In genomic region chr13:73274147-73274546, GRCh38 we compare ENCODE assay signal across 23 cellular contexts.
A peak's percentile ranks its signal among the peaks of the same experiment; 100 is the strongest.
DNase-seq lines count a peak whose midpoint lies in the region; ATAC-seq, FAIRE-seq and TF ChIP-seq lines count a peak whose summit lies in the region.
"Had no signal": no experiment of that assay in that cellular context is flagged by ENCODE, and none has a peak within 500 bp of the region (broad histone marks: within the 10 kb centered on the region; RNA-seq: fewer than 3 reads in every experiment).

No MANE protein-coding gene starts in this region.

- H3K36me3 Mint-ChIP-seq in activated naive CD8-positive, alpha-beta T cell treated with anti-CD3 and anti-CD28 coated beads, Interleukin-2, amount 10 ng/mL, durations not matched to agents 7 days and 5 days = peaks cover 39% of the 10 kb centered on the region
- peaks cover 7% of the 10 kb centered on the region for H3K36me3 Mint-ChIP-seq in activated naive CD8-positive, alpha-beta T cell treated with anti-CD3 and anti-CD28 coated beads for 36 hours

- ATAC-seq in activated naive CD8-positive, alpha-beta T cell treated with anti-CD3 and anti-CD28 coated beads, Interleukin-2, amount 10 ng/mL, durations not matched to agents 7 days and 5 days (ENCODE audit: low read depth) = no peak
- ATAC-seq in pancreas = no peak
- ATAC-seq in GM18498 (IDR thresholded peaks at IDR 0.05; ENCODE audit: unreplicated experiment) = no peak
- ATAC-seq: GM23338, Panc1, sciatic nerve had no signal

- H3K4me3 Mint-ChIP-seq in activated naive CD8-positive, alpha-beta T cell treated with anti-CD3 and anti-CD28 coated beads, Interleukin-2, amount 10 ng/mL, durations not matched to agents 7 days and 5 days = peak overlapping the region; percentile 50
- H3K4me3 Mint-ChIP-seq in activated naive CD8-positive, alpha-beta T cell treated with anti-CD3 and anti-CD28 coated beads for 36 hours = no peak overlapping the region
- H3K4me3 Mint-ChIP-seq: activated naive CD4-positive, alpha-beta T cell treated with anti-CD3 and anti-CD28 coated beads, Interleukin-2, amount 50 U/mL, for 24 hours; GM23338 had no signal

- peaks cover 24% of the 10 kb centered on the region for H3K9me3 Mint-ChIP-seq in activated naive CD8-positive, alpha-beta T cell treated with anti-CD3 and anti-CD28 coated beads, Interleukin-2, amount 10 ng/mL, durations not matched to agents 7 days and 5 days
- peaks cover 14% of the 10 kb centered on the region for H3K9me3 Mint-ChIP-seq in activated naive CD8-positive, alpha-beta T cell treated with anti-CD3 and anti-CD28 coated beads for 36 hours

- H3K4me2 ChIP-seq in skeletal muscle satellite cell (ENCODE audit: low read length) = peak overlapping the region; percentile 53
- H3K4me2 ChIP-seq: GM23338, hepatocyte had no signal

- H3K4me1 ChIP-seq in skeletal muscle satellite cell (ENCODE audit: control insufficient read depth, insufficient read depth, low read length) = peaks cover 32% of the 10 kb centered on the region
- H3K4me1 ChIP-seq in pancreas = no peaks in the 10 kb centered on the region
- H3K4me1 ChIP-seq: vagina had no signal

- H3K36me3 ChIP-seq in skeletal muscle satellite cell (ENCODE audit: insufficient read depth, low read length) (no peaks in the 10 kb centered on the region), pancreas (no peaks in the 10 kb centered on the region)
- H3K36me3 ChIP-seq: neutrophil, vagina had no signal

- H3K4me3 ChIP-seq in skeletal muscle satellite cell (ENCODE audit: low read length) (no peak overlapping the region), pancreas (no peak overlapping the region)
- H3K4me3 ChIP-seq: GM23338, hepatocyte, vagina had no signal

- H3K9me3 ChIP-seq in skeletal muscle satellite cell (replicated peaks; ENCODE audit: low read length) (no peaks in the 10 kb centered on the region), pancreas (no peaks in the 10 kb centered on the region)
- H3K9me3 ChIP-seq: vagina had no signal

- H3K27me3 ChIP-seq in skeletal muscle satellite cell (ENCODE audit: control insufficient read depth, insufficient read depth, low read length) (no peaks in the 10 kb centered on the region), pancreas (no peaks in the 10 kb centered on the region)
- H3K27me3 ChIP-seq: hepatocyte, neutrophil, vagina had no signal

- 53 to 83% methylated on average over 2 of the region's 2 CpGs for WGBS in pancreas, 2 donors

- peak overlapping the region; percentile 73 for H3K9ac ChIP-seq in skeletal muscle satellite cell (ENCODE audit: low read depth, low read length)

- H3K27me3 Mint-ChIP-seq in activated naive CD8-positive, alpha-beta T cell treated with anti-CD3 and anti-CD28 coated beads, Interleukin-2, amount 10 ng/mL, durations not matched to agents 7 days and 5 days = no peaks in the 10 kb centered on the region
- no peaks in the 10 kb centered on the region for H3K27me3 Mint-ChIP-seq in activated naive CD8-positive, alpha-beta T cell treated with anti-CD3 and anti-CD28 coated beads for 36 hours
- H3K27me3 Mint-ChIP-seq: activated CD4-positive, alpha-beta T cell treated with anti-CD3 and anti-CD28 coated beads, Interleukin-2, amount 10 ng/mL, durations not matched to agents 7 days and 5 days; activated naive CD4-positive, alpha-beta T cell treated with anti-CD3 and anti-CD28 coated beads, Interleukin-2, amount 50 U/mL, for 24 hours had no signal

- peak overlapping the region; percentile 84 for H3K27ac Mint-ChIP-seq in activated naive CD8-positive, alpha-beta T cell treated with anti-CD3 and anti-CD28 coated beads, Interleukin-2, amount 10 ng/mL, durations not matched to agents 7 days and 5 days
- H3K27ac Mint-ChIP-seq in activated naive CD8-positive, alpha-beta T cell treated with anti-CD3 and anti-CD28 coated beads for 36 hours = no peak overlapping the region
- H3K27ac Mint-ChIP-seq: activated naive CD4-positive, alpha-beta T cell treated with anti-CD3 and anti-CD28 coated beads, Interleukin-2, amount 50 U/mL, for 24 hours; GM23338 had no signal

- POLR2A ChIA-PET in activated naive CD8-positive, alpha-beta T cell treated with anti-CD3 and anti-CD28 coated beads, Interleukin-2, amount 10 ng/mL, durations not matched to agents 7 days and 5 days (lab: Charles Lee) = interaction anchor here (1.5 kb wide), 1 partner anchor 45 kb away, joined by 4 read pairs; no protein-coding TSS in a partner anchor

- no peak for FAIRE-seq in pancreas (lab: Jason Lieb, UNC)
- FAIRE-seq: GM12891 had no signal

- H3K27ac ChIP-seq in epithelial cell of prostate = peak overlapping the region; percentile 49
- H3K27ac ChIP-seq in pancreas = no peak overlapping the region
- no peak overlapping the region for H3K27ac ChIP-seq in caudate nucleus (ENCODE audit: low read depth, low read length)
- H3K27ac ChIP-seq: hepatocyte, neutrophil, vagina had no signal

- H3K4me1 Mint-ChIP-seq in activated naive CD8-positive, alpha-beta T cell treated with anti-CD3 and anti-CD28 coated beads, Interleukin-2, amount 10 ng/mL, durations not matched to agents 7 days and 5 days = peaks cover 33% of the 10 kb centered on the region
- H3K4me1 Mint-ChIP-seq in activated naive CD8-positive, alpha-beta T cell treated with anti-CD3 and anti-CD28 coated beads for 36 hours = peaks cover 11% of the 10 kb centered on the region
- H3K4me1 Mint-ChIP-seq: GM23338 had no signal

- intact Hi-C loops in pancreas (cut with DNase I) = no loop called here

- no peak for DNase-seq in activated naive CD8-positive, alpha-beta T cell treated with anti-CD3 and anti-CD28 coated beads, Interleukin-2, amount 10 ng/mL, durations not matched to agents 7 days and 5 days
- no peak for DNase-seq in activated naive CD8-positive, alpha-beta T cell treated with anti-CD3 and anti-CD28 coated beads for 36 hours
- DNase-seq in LHCN-M2 (ENCODE audit: low read depth) (peak; percentile 51), epithelial cell of prostate (ENCODE audit: low read depth, low spot score) (no peak), pancreas (no peak), caudate nucleus (lab: John Stamatoyannopoulos, UW) (no peak)
- DNase-seq: activated CD4-positive, alpha-beta T cell treated with anti-CD3 and anti-CD28 coated beads, Interleukin-2, amount 10 ng/mL, durations not matched to agents 7 days and 5 days; activated T-cell treated with anti-CD3 and anti-CD28 coated beads for 4 hours; effector CD8-positive, alpha-beta T cell; NCI-H1092 treated with DMSO at 0.1 percent for 48 hours; NCI-H2171 treated with DMSO at 0.1 percent for 48 hours; NCI-H774; stimulated activated CD4-positive, alpha-beta T cell treated with anti-CD3 and anti-CD28 coated beads, Interleukin-2, amount 100 ng/mL, for 24 hours had no signal

- TF ChIP-seq CTCF in pancreas (IDR thresholded peaks at IDR 0.05) = no peak
